ENCODE assay signal across 11 cellular contexts in genomic region chr12:58575281-58575680, GRCh38.
DNase-seq lines count a peak whose midpoint lies in the region; ATAC-seq and TF ChIP-seq lines count a peak whose summit lies in the region.
"Had no signal": no experiment of that assay in that cellular context is flagged by ENCODE, and none has a peak within 500 bp of the region (broad histone marks: within the 10 kb centered on the region; RNA-seq: fewer than 3 reads in every experiment).

No MANE protein-coding gene starts in this region.

- H4K20me1 ChIP-seq in PC-9 (ENCODE audit: insufficient read depth) = no peaks in the 10 kb centered on the region

- H3K9me3 ChIP-seq in PC-9 (ENCODE audit: insufficient read depth, low read depth) = no peaks in the 10 kb centered on the region
- H3K9me3 ChIP-seq: A549 had no signal

- in situ Hi-C loops in brain microvascular endothelial cell (cut with HindIII; ENCODE audit: low pct_ligation_motif_present, low sequenced_read_pairs) = no loop called here

- H2AFZ ChIP-seq in PC-9 = no peak overlapping the region

- H3K4me1 ChIP-seq in PC-9 (replicated peaks; ENCODE audit: insufficient read depth) = no peaks in the 10 kb centered on the region
- H3K4me1 ChIP-seq: A549 had no signal

- no peaks in the 10 kb centered on the region for H3K79me2 ChIP-seq in PC-9 (ENCODE audit: low read depth)

- BruUV-seq in PC-9 (replicated peaks; lab: Mats Ljungman, UMichigan) = no TSS peak

- ATAC-seq in left cardiac atrium = peak; percentile 43 to 55
- ATAC-seq: A549 had no signal

- H3K27me3 ChIP-seq in brain microvascular endothelial cell (replicated peaks) (no peaks in the 10 kb centered on the region), PC-9 (ENCODE audit: insufficient read depth, low read depth) (no peaks in the 10 kb centered on the region)

- H3K27ac ChIP-seq in brain microvascular endothelial cell = no peak overlapping the region
- no peak overlapping the region for H3K27ac ChIP-seq in PC-9
- H3K27ac ChIP-seq: A549, RWPE1 had no signal

- DNase-seq in left cardiac atrium (no peak), cardiac septum (ENCODE audit: low spot score) (no peak), brain microvascular endothelial cell (peak; percentile 86), left kidney (ENCODE audit: low read depth, low spot score) (peak; percentile 24), PC-9 (no peak), DMS153 treated with DMSO at 0.1 percent for 48 hours (lab: John Stamatoyannopoulos, UW; ENCODE audit: unreplicated experiment) (no peak), NCI-H2107 (lab: John Stamatoyannopoulos, UW) (no peak)
- no peak for DNase-seq in stimulated activated CD4-positive, alpha-beta T cell treated with anti-CD3 and anti-CD28 coated beads, Interleukin-12 subunit alpha, Interleukin-12 subunit beta, amount 100 ng/mL, for 4 hours
- DNase-seq: activated B cell treated with CpG ODN at 0.5 μM for 24 hours had no signal

- intact Hi-C loops in left cardiac atrium (cut with DNase I) = no loop called here
- intact Hi-C loops in cardiac septum (cut with DNase I) = no loop called here
- intact Hi-C loops in PC-9 (cut with micrococcal nuclease; ENCODE audit: unreplicated experiment) = no loop called here

- TF ChIP-seq CTCF in brain microvascular endothelial cell (IDR thresholded peaks at IDR 0.05; ENCODE audit: low read depth, low read length, missing control alignments) = no peak
- TF ChIP-seq CTCF in PC-9 (conservative IDR thresholded peaks at IDR 0.05) = no peak

- no peak overlapping the region for H3K4me2 ChIP-seq in PC-9
- H3K4me2 ChIP-seq: A549 had no signal

- H3K9me2 ChIP-seq in PC-9 (ENCODE audit: insufficient read depth) = no peaks in the 10 kb centered on the region

- no peak overlapping the region for H3K4me3 ChIP-seq in brain microvascular endothelial cell (ENCODE audit: low read depth, low read length)
- H3K4me3 ChIP-seq in PC-9 = no peak overlapping the region
- H3K4me3 ChIP-seq: A549 had no signal

- POLR2A ChIA-PET in PC-9 (lab: Charles Lee; ENCODE audit: unreplicated experiment) = no interaction called here

- H3K36me3 ChIP-seq in brain microvascular endothelial cell (replicated peaks) = no peaks in the 10 kb centered on the region
- no peaks in the 10 kb centered on the region for H3K36me3 ChIP-seq in PC-9 (ENCODE audit: low read depth)

- CTCF ChIA-PET in PC-9 (lab: Charles Lee) = no interaction called here

- no peaks in the 10 kb centered on the region for H3F3A ChIP-seq in PC-9 (ENCODE audit: insufficient read depth, low read depth)

Comparison
In these comparisons a context has a peak if more than half of its experiments do, and no peak if none do; other contexts are left out.
1. DNase-seq: peak in brain microvascular endothelial cell (single experiment) and left kidney (single experiment); none in left cardiac atrium (single experiment), cardiac septum (single experiment), PC-9 (0 of 2), DMS153 treated with DMSO at 0.1 percent for 48 hours (single experiment), NCI-H2107 (single experiment) and stimulated activated CD4-positive, alpha-beta T cell treated with anti-CD3 and anti-CD28 coated beads, Interleukin-12 subunit alpha, Interleukin-12 subunit beta, amount 100 ng/mL, for 4 hours (single experiment).